Comparison of ENCODE assay signal across 23 cellular contexts in the genomic region with DNA sequence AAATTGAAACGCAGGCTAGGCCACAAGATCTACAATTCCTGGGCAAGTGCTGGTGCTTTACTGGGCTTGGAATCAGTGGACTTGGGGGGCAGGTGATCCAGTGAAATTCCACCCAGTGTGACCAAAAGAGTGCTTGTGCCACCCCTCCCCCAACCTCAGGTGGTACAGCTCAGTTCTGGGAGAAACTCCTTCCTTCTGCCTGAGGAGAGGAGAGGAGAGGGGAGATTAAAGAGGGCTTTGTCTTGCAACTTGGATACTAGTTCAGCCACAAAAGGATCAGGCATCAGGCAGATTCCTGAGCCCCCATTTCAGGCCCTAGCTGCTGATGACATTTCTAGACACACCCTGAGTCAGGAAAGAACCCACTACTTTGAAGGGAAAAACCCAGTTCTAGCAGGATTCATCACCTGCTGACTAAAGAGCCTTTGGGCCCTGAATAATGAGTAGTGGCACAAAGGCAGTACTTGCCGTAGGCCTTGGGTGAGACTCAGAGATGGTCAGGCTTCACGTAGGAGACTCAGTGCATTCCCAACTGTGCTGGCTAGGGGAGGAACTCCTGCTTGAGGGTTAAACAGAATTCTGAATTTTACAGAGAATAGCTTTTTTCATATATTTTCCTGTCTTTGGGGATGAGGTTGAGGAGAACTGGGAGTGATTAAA.
"Had no signal": no experiment of that assay in that cellular context is flagged by ENCODE, and none has a peak within 500 bp of the region (broad histone marks: within the 10 kb centered on the region; RNA-seq: fewer than 3 reads in every experiment).

No MANE protein-coding gene starts in this region.

- H3K4me1 ChIP-seq: lower lobe of right lung, sigmoid colon, testis had no signal

- H3K4me1 Mint-ChIP-seq: activated B cell treated with CpG ODN at 0.5 μM for 24 hours; activated CD4-positive, alpha-beta T cell treated with anti-CD3 and anti-CD28 coated beads for 36 hours; activated naive CD8-positive, alpha-beta T cell treated with anti-CD3 and anti-CD28 coated beads for 36 hours; naive thymus-derived CD4-positive, alpha-beta T cell; neural crest cell had no signal

- H3K27me3 Mint-ChIP-seq: activated B cell treated with CpG ODN at 0.5 μM for 24 hours; activated CD4-positive, alpha-beta T cell treated with anti-CD3 and anti-CD28 coated beads for 36 hours; activated naive CD8-positive, alpha-beta T cell treated with anti-CD3 and anti-CD28 coated beads for 36 hours; naive thymus-derived CD4-positive, alpha-beta T cell had no signal

- ATAC-seq: activated CD4-positive, alpha-beta T cell treated with anti-CD3 and anti-CD28 coated beads for 36 hours; left lobe of liver; lower lobe of right lung; naive thymus-derived CD4-positive, alpha-beta T cell had no signal

- H3K4me3 Mint-ChIP-seq: activated B cell treated with CpG ODN at 0.5 μM for 24 hours; activated CD4-positive, alpha-beta T cell treated with anti-CD3 and anti-CD28 coated beads for 36 hours; activated naive CD8-positive, alpha-beta T cell treated with anti-CD3 and anti-CD28 coated beads for 36 hours; naive thymus-derived CD4-positive, alpha-beta T cell; neural crest cell; T-helper 1 cell treated with Interleukin-12 subunit alpha and Interleukin-12 subunit beta and Interleukin-4 antibody, amounts not matched to agents 30 μg/mL and 1 μg/mL, for 36 hours had no signal

- H3K36me3 ChIP-seq: esophagus muscularis mucosa, lower lobe of right lung, sigmoid colon had no signal

- H3K9me3 Mint-ChIP-seq: T-helper 1 cell treated with Interleukin-12 subunit alpha and Interleukin-12 subunit beta and Interleukin-4 antibody, amounts not matched to agents 30 μg/mL and 1 μg/mL, for 36 hours had no signal

- DNase-seq: activated B cell treated with CpG ODN at 0.5 μM for 24 hours; activated CD4-positive, alpha-beta T cell treated with anti-CD3 and anti-CD28 coated beads for 36 hours; activated CD4-positive, alpha-beta T cell treated with anti-CD3 and anti-CD28 coated beads, Interleukin-2, amount 50 U/mL, for 48 hours; activated naive CD4-positive, alpha-beta T cell treated with Interleukin-2 at 50 U/mL for 16 hours; activated naive CD8-positive, alpha-beta T cell treated with anti-CD3 and anti-CD28 coated beads for 36 hours; activated T-cell treated with anti-CD3 and anti-CD28 coated beads, Interleukin-2, amount 50 U/mL, for 48 hours; central memory CD4-positive, alpha-beta T cell; dermis blood vessel endothelial cell; effector memory CD4-positive, alpha-beta T cell; kidney; lower lobe of right lung; naive thymus-derived CD4-positive, alpha-beta T cell; retina; sigmoid colon; stimulated activated CD4-positive, alpha-beta T cell treated with anti-CD3 and anti-CD28 coated beads, Interleukin-4, amount 100 ng/mL, for 1 hour; stimulated activated naive CD4-positive, alpha-beta T cell; T1000; testis; trophoblast cell had no signal

- H3K36me3 Mint-ChIP-seq: activated naive CD8-positive, alpha-beta T cell treated with anti-CD3 and anti-CD28 coated beads for 36 hours; naive thymus-derived CD4-positive, alpha-beta T cell had no signal

- H3K27ac ChIP-seq: esophagus muscularis mucosa, lower lobe of right lung, sigmoid colon, testis had no signal

- H3K9me3 ChIP-seq: esophagus muscularis mucosa, lower lobe of right lung, sigmoid colon, testis had no signal

- H3K4me3 ChIP-seq: esophagus muscularis mucosa, lower lobe of right lung, sigmoid colon, testis had no signal

- H3K27me3 ChIP-seq: esophagus muscularis mucosa, sigmoid colon, testis had no signal

- H3K27ac Mint-ChIP-seq: activated B cell treated with CpG ODN at 0.5 μM for 24 hours; activated CD4-positive, alpha-beta T cell treated with anti-CD3 and anti-CD28 coated beads for 36 hours; activated naive CD8-positive, alpha-beta T cell treated with anti-CD3 and anti-CD28 coated beads for 36 hours; naive thymus-derived CD4-positive, alpha-beta T cell; T-helper 1 cell treated with Interleukin-12 subunit alpha and Interleukin-12 subunit beta and Interleukin-4 antibody, amounts not matched to agents 30 μg/mL and 1 μg/mL, for 36 hours had no signal
